In genomic region chr10:61691667-61692066, GRCh38 we compare ENCODE assay signal across 4 cellular contexts. TPM values are rescaled to one million over a fixed set of nuclear protein-coding genes. Genes with fewer than 3 reads are reported as not detected.
"Had no signal": no experiment of that assay in that cellular context is flagged by ENCODE, and none has a peak within 500 bp of the region (broad histone marks: within the 10 kb centered on the region; RNA-seq: fewer than 3 reads in every experiment).

No MANE protein-coding gene starts in this region.

RNA-seq across cellular contexts. Expression of gene CABCOCO1, which starts 28.9 kb away (rescaled TPM):
- total RNA-seq: GM23338, H1, H7, H9 had no signal
- polyA plus RNA-seq: GM23338, H1 had no signal
